In genomic region chr3:98746882-98747281, GRCh38 we compare ENCODE assay signal across 15 cellular contexts. TPM values are rescaled to one million over a fixed set of nuclear protein-coding genes. Genes with fewer than 3 reads are reported as not detected.
DNase-seq lines count a peak whose midpoint lies in the region; ATAC-seq, FAIRE-seq and TF ChIP-seq lines count a peak whose summit lies in the region.
"Had no signal": no experiment of that assay in that cellular context is flagged by ENCODE, and none has a peak within 500 bp of the region (broad histone marks: within the 10 kb centered on the region; RNA-seq: fewer than 3 reads in every experiment).

No MANE protein-coding gene starts in this region.

- intact Hi-C loops in heart right ventricle (cut with DNase I): no loop called here
- intact Hi-C loops in Right ventricle myocardium inferior (cut with DNase I): no loop called here
- intact Hi-C loops in GM12878 (cut with micrococcal nuclease; ENCODE audit: unreplicated experiment): no loop called here

- no TSS peak for BruUV-seq in GM12878 (replicated peaks; lab: Mats Ljungman, UMichigan)

- no peak for TF ChIP-seq POLR2A in GM12878 (IDR thresholded peaks at IDR 0.05; ENCODE audit: low read depth, low read length)

- peak overlapping the region; percentile 3 for H3K27ac Mint-ChIP-seq in type B pancreatic cell

- POLR2A ChIA-PET in GM12878 (lab: Charles Lee): interaction anchor here (0.7 to 4.7 kb wide), 4 partner anchors 12 to 134 kb away, joined by 3 to 49 read pairs (median 14); partner anchors contain the start of gene ST3GAL6

- H3K27me3 Mint-ChIP-seq in type B pancreatic cell: no peaks in the 10 kb centered on the region

- RAD21 ChIA-PET in GM12878 (lab: Charles Lee; ENCODE audit: unreplicated experiment): interaction anchor here (1.3 to 4.2 kb wide), 5 partner anchors 12 to 146 kb away, joined by 3 to 36 read pairs (median 6); no protein-coding TSS in a partner anchor

- H3K9me3 ChIP-seq in heart right ventricle: no peaks in the 10 kb centered on the region
- no peaks in the 10 kb centered on the region; the same call in 1 of the 3 replicates for H3K9me3 ChIP-seq in GM12878 (replicated peaks; ENCODE audit: control insufficient read depth, insufficient read depth, low read length)

- H3K4me3 ChIP-seq in heart right ventricle (no peak overlapping the region), GM12878 (no peak overlapping the region)

- H3K4me1 ChIP-seq in heart right ventricle: peaks cover 0 to 72% (median 29%) of the 10 kb centered on the region in 9 donors
- peaks cover 12% of the 10 kb centered on the region for H3K4me1 ChIP-seq in GM12878 (ENCODE audit: control insufficient read depth, insufficient read depth, low read length)

- no peak for TF ChIP-seq RAD21 in GM12878 (IDR thresholded peaks at IDR 0.05; ENCODE audit: insufficient read depth, low read depth, low read length)

- H3K4me3 Mint-ChIP-seq in type B pancreatic cell: no peak overlapping the region

- TF ChIP-seq CTCF in heart right ventricle (IDR thresholded peaks at IDR 0.05) (no peak), GM12878 (IDR thresholded peaks at IDR 0.05 in 2 of 3, conservative IDR thresholded peaks at IDR 0.05 in 1 of 3; ENCODE audit: control insufficient read depth in 2 of 3, extremely low read depth in 1 of 3, insufficient read depth in 1 of 3, low read depth in 3 of 3, low read length in 3 of 3) (no peak), type B pancreatic cell (conservative IDR thresholded peaks at IDR 0.05) (no peak)

- H2AFZ ChIP-seq in GM12878 (ENCODE audit: control insufficient read depth, low read depth, low read length): no peak overlapping the region

- CTCF ChIA-PET in GM12878 (lab: Yijun Ruan, JAX): interaction anchor here (1.1 to 1.9 kb wide), 5 partner anchors 15 to 145 kb away, joined by 3 to 7 read pairs (median 5); no protein-coding TSS in a partner anchor

- SMC1A ChIA-PET in GM12878 (lab: Charles Lee; ENCODE audit: uncharacterized antibody, unreplicated experiment): interaction anchor here (1.6 to 5.2 kb wide), 9 partner anchors 7 to 210 kb away, joined by 4 to 82 read pairs (median 9); partner anchors contain the start of gene ST3GAL6

- H3K36me3 Mint-ChIP-seq in type B pancreatic cell: peaks cover 5% of the 10 kb centered on the region

- H4K20me1 ChIP-seq in GM12878 (ENCODE audit: control insufficient read depth, insufficient read depth): no peaks in the 10 kb centered on the region

- H3K27me3 ChIP-seq in heart right ventricle: no peaks in the 10 kb centered on the region
- no peaks in the 10 kb centered on the region for H3K27me3 ChIP-seq in GM12878 (replicated peaks in 1 of 2; ENCODE audit: control insufficient read depth in 2 of 2, insufficient read depth in 2 of 2, low read length in 1 of 2)

- peak; percentile 52 for FAIRE-seq in GM12878 (lab: Jason Lieb, UNC)
- FAIRE-seq: H1 had no signal

- ATAC-seq in heart right ventricle (peak in 2 of 8 donors; percentile 22 to 41), Right ventricle myocardium inferior (no peak), GM12878 (no peak)

- H3K36me3 ChIP-seq in heart right ventricle (no peaks in the 10 kb centered on the region), GM12878 (ENCODE audit: control insufficient read depth in 2 of 2, insufficient read depth in 2 of 2, low read length in 1 of 2) (no peaks in the 10 kb centered on the region)

- peaks cover 32% of the 10 kb centered on the region for H3K79me2 ChIP-seq in GM12878 (ENCODE audit: control insufficient read depth, insufficient read depth, low read length)

- H3K4me1 Mint-ChIP-seq in type B pancreatic cell (ENCODE audit: unreplicated experiment): peaks cover 8% of the 10 kb centered on the region

- in situ Hi-C loops in GM12878 (cut with MboI): no loop called here

- no peak overlapping the region for H3K9ac ChIP-seq in GM12878 (ENCODE audit: control insufficient read depth, insufficient read depth, low read length)
- H3K9ac ChIP-seq: KMS-11 had no signal

- DNase-seq in heart right ventricle (no peak), Right ventricle myocardium inferior (ENCODE audit: missing footprints) (no peak), GM12878 (ENCODE audit: low read depth, low spot score) (no peak), iris pigment epithelial cell (ENCODE audit: low read depth) (peak; percentile 53), type B pancreatic cell (ENCODE audit: extremely low spot score, unreplicated experiment) (no peak), ecto neural progenitor cell (ENCODE audit: low spot score) (no peak), COLO829 (ENCODE audit: low spot score) (no peak)
- DNase-seq in stimulated activated CD8-positive, alpha-beta memory T cell treated with anti-CD3 and anti-CD28 coated beads, Interleukin-4, amount 100 ng/mL, for 48 hours: no peak
- DNase-seq: AML-193, DMS79, NCI-H1092, NCI-H345, NCI-H526 treated with DMSO at 0.1 percent for 48 hours had no signal

- WGBS in heart right ventricle, 2 donors: 37 to 52% methylated on average over 4 of the region's 4 CpGs
- WGBS in GM12878 (ENCODE audit: insufficient coverage, insufficient replicate concordance, low lambda C conversion rate, missing lambda C conversion rate): 71% methylated on average over 4 of the region's 4 CpGs

- H3K27ac ChIP-seq in heart right ventricle (peak overlapping the region in 7 of 10 donors; percentile 49 to 81 (median 75)), GM12878 (ENCODE audit: control insufficient read depth, insufficient read depth) (no peak overlapping the region)
- H3K27ac ChIP-seq: KMS-11 had no signal

- no peak overlapping the region for H3K4me2 ChIP-seq in GM12878 (ENCODE audit: control insufficient read depth, insufficient read depth)

- H3K9me3 Mint-ChIP-seq in type B pancreatic cell: no peaks in the 10 kb centered on the region

- TF ChIP-seq EP300 in GM12878 (IDR thresholded peaks at IDR 0.05; ENCODE audit: borderline replicate concordance in 1 of 2, control insufficient read depth in 1 of 2, low read depth in 2 of 2, low read length in 2 of 2): no peak

TF ChIP-seq in GM12878, 131 proteins besides CTCF, POLR2A, EP300 and RAD21 (continues in another document):
- TF ChIP-seq MLLT1 (IDR thresholded peaks at IDR 0.05) (peak; percentile 29; the same call in 1 of the 2 replicates), ZBED1 (IDR thresholded peaks at IDR 0.05; ENCODE audit: borderline replicate concordance) (no peak), RELA (IDR thresholded peaks at IDR 0.05; ENCODE audit: borderline replicate concordance, partially characterized antibody) (no peak)

RNA-seq across cellular contexts. Expression of gene ST3GAL6, which starts 16.3 kb away (rescaled TPM):
- total RNA-seq in heart right ventricle: 10 to 100 TPM; 27.3 to 92.9 (median 62.6) TPM
- polyA plus RNA-seq in heart right ventricle: 10 to 100 TPM; 44.6 to 50.8 TPM
- total RNA-seq in Right ventricle myocardium inferior: 27.1 TPM
- 172 and 176 TPM in 2 replicates for total RNA-seq in GM12878 (2013; cell fraction: nucleolus; rRNA removed)
- 35.4 and 43.9 TPM in 2 replicates for total RNA-seq in GM12878 (2014; rRNA removed)
- total RNA-seq in GM12878 (2014; rRNA removed; fragmentation: Illumina TruSeq; extraction: Trizol): 38.6 and 39.2 TPM in 2 replicates
- 36.2 TPM in 2 replicates for total RNA-seq in GM12878 (2021)
- 3.2 TPM for polyA plus RNA-seq in GM12878 (2011; ENCODE audit: low read depth)
- 20.2 and 31.3 TPM in 2 replicates for polyA plus RNA-seq in GM12878 (2011; rRNA removed)
- polyA plus RNA-seq in GM12878 (2011; cell fraction: cytosol; rRNA removed): 6.9 and 9.8 TPM in 2 replicates
- 21.4 and 27.9 TPM in 2 replicates for polyA plus RNA-seq in GM12878 (2011; cell fraction: nucleus; rRNA removed)
- 6.3 and 11.1 TPM in 2 replicates for polyA plus RNA-seq in GM12878 (2012)
- polyA plus RNA-seq in GM12878 (2014; fragmentation: Illumina TruSeq; extraction: Trizol): 38.8 and 58.0 TPM in 2 replicates
- polyA plus RNA-seq in GM12878 (2014; fragmentation: Nextera tagmentation; extraction: Ambion mirVana): 10 to 100 TPM; 19.5 to 31.4 TPM
- polyA plus RNA-seq in GM12878 (2014; rRNA removed): 32.4 and 41.2 TPM in 2 replicates
- polyA plus RNA-seq in GM12878 (2016; fragmentation: Nextera tagmentation; extraction: Ambion mirVana): 10 to 100 TPM; 38.8 to 40.4 TPM
- polyA minus RNA-seq in GM12878 (2011; rRNA and poly(A)+ RNA removed): 10.3 and 13.2 TPM in 2 replicates
- 7.8 and 8.3 TPM in 2 replicates for polyA minus RNA-seq in GM12878 (2011; cell fraction: cytosol; rRNA and poly(A)+ RNA removed)
- polyA minus RNA-seq in GM12878 (2011; cell fraction: nucleus; rRNA and poly(A)+ RNA removed): 25.9 and 40.0 TPM in 2 replicates
- 16.5 and 21.9 TPM in 2 replicates for total RNA-seq in type B pancreatic cell (ENCODE audit: low replicate concordance)
